15 cellular contexts compared by ENCODE assay signal in the genomic region with DNA sequence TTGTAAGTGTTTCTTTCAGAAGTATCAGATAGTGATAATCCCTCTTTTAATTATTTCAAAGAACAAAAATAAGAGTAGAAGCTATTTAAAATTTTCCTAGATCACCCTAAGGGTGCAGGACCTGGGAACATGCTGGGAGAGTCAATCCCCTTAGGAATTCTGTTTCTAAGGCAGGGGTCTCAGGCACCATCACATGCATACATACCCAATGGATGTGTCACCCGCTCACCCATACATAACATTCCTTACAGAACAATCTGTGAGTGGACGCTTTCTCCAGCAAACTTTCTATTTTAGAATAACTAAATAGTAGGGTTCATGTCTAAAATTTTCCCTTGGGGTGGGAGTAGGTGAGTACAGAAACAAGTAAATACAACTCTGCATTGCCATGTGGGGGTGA. TPM values are rescaled to one million over a fixed set of nuclear protein-coding genes. Genes with fewer than 3 reads are reported as not detected.
DNase-seq lines count a peak whose midpoint lies in the region; ATAC-seq lines count a peak whose summit lies in the region.
"Had no signal": no experiment of that assay in that cellular context is flagged by ENCODE, and none has a peak within 500 bp of the region (broad histone marks: within the 10 kb centered on the region; RNA-seq: fewer than 3 reads in every experiment).

No MANE protein-coding gene starts in this region.

- no peak overlapping the region for H2AFZ ChIP-seq in trophoblast cell (ENCODE audit: insufficient read depth, low read length, poor library complexity)

- H3K36me3 ChIP-seq in HUES6 (ENCODE audit: control insufficient read depth, insufficient read depth, low read length), result peaks cover 42% of the 10 kb centered on the region
- H3K36me3 ChIP-seq in trophoblast cell (ENCODE audit: control insufficient read depth in 1 of 2, insufficient read depth in 2 of 2, low read length in 2 of 2), result peaks cover 0 to 5% of the 10 kb centered on the region in 2 experiments
- peaks cover 4% of the 10 kb centered on the region for H3K36me3 ChIP-seq in MG63
- H3K36me3 ChIP-seq: SJSA1 had no signal

- no peak for ATAC-seq in GM21447 (IDR thresholded peaks at IDR 0.05; ENCODE audit: unreplicated experiment)

- no peak overlapping the region for H3K4me2 ChIP-seq in trophoblast cell (ENCODE audit: low read length)

- H3K4me3 ChIP-seq in HUES6 (ENCODE audit: low read depth, low read length) (no peak overlapping the region), trophoblast cell (ENCODE audit: low read depth, low read length) (no peak overlapping the region), MG63 (no peak overlapping the region)
- H3K4me3 ChIP-seq: SJSA1 had no signal

- DNase-seq in EL (peak; percentile 59), glomerular visceral epithelial cell (ENCODE audit: extremely low spot score) (peak; percentile 29), trophoblast cell (no peak), MG63 (no peak)
- no peak for DNase-seq in activated T-cell treated with anti-CD3 and anti-CD28 coated beads, Interleukin-2, amount 50 U/mL, for 48 hours
- DNase-seq: AML-193, COR-L47, GOT3, HFFc6, NCI-H1092 treated with DMSO at 0.1 percent for 48 hours, NCI-H226, NCI-H524 treated with DMSO at 0.1 percent for 48 hours had no signal

- H3K4ac ChIP-seq in trophoblast cell (ENCODE audit: low read depth, low read length), result no peak overlapping the region

- no peaks in the 10 kb centered on the region for H3K79me2 ChIP-seq in trophoblast cell (ENCODE audit: control insufficient read depth, insufficient read depth, low read length, poor library complexity)

- H3K79me1 ChIP-seq in trophoblast cell (ENCODE audit: low read length), result no peaks in the 10 kb centered on the region

- H3K9me3 ChIP-seq in HUES6 (ENCODE audit: control insufficient read depth, insufficient read depth, low read depth, low read length) (peaks cover 8% of the 10 kb centered on the region; the same call in 1 of the 2 replicates), trophoblast cell (ENCODE audit: insufficient read depth, low read depth, low read length) (no peaks in the 10 kb centered on the region), MG63 (no peaks in the 10 kb centered on the region)
- H3K9me3 ChIP-seq: SJSA1 had no signal

- H3K4me1 ChIP-seq in HUES6 (ENCODE audit: control insufficient read depth, insufficient read depth, low read length), result peaks cover 15% of the 10 kb centered on the region
- H3K4me1 ChIP-seq in trophoblast cell (ENCODE audit: control insufficient read depth in 1 of 2, insufficient read depth in 2 of 2, low read length in 2 of 2), result no peaks in the 10 kb centered on the region
- H3K4me1 ChIP-seq: SJSA1 had no signal

- H4K91ac ChIP-seq in trophoblast cell (ENCODE audit: low read depth, low read length), result no peak overlapping the region

- no CpG with 5 or more reads among the region's 2 CpGs for WGBS in trophoblast cell (ENCODE audit: extremely low coverage, insufficient coverage, insufficient read length)

- H3K9ac ChIP-seq in HUES6 (ENCODE audit: low read length) (no peak overlapping the region), trophoblast cell (ENCODE audit: low read length) (no peak overlapping the region)

- no peaks in the 10 kb centered on the region for H3K27me3 ChIP-seq in HUES6 (ENCODE audit: control insufficient read depth, insufficient read depth, low read length)
- H3K27me3 ChIP-seq in trophoblast cell (ENCODE audit: insufficient read depth, low read length), result no peaks in the 10 kb centered on the region
- H3K27me3 ChIP-seq in MG63, result no peaks in the 10 kb centered on the region
- H3K27me3 ChIP-seq: SJSA1 had no signal

- H2BK120ac ChIP-seq in trophoblast cell (ENCODE audit: insufficient read depth, low read length, poor library complexity), result no peak overlapping the region

- H4K12ac ChIP-seq in trophoblast cell (ENCODE audit: low read depth, low read length), result no peak overlapping the region

- H3K27ac ChIP-seq in HUES6 (ENCODE audit: low read depth, low read length), result peak overlapping the region; percentile 23; the same call in 1 of the 2 replicates
- H3K27ac ChIP-seq in trophoblast cell (ENCODE audit: low read depth, low read length), result peak overlapping the region; percentile 41
- H3K27ac ChIP-seq: SJSA1 had no signal

- H2AK5ac ChIP-seq in trophoblast cell (ENCODE audit: low read length), result no peak overlapping the region

- no peak overlapping the region for H2BK5ac ChIP-seq in trophoblast cell (ENCODE audit: low read depth, low read length, poor library complexity)

- H3K14ac ChIP-seq in trophoblast cell (ENCODE audit: low read length), result no peak overlapping the region

- no peak overlapping the region for H4K8ac ChIP-seq in trophoblast cell (ENCODE audit: low read depth, low read length)

- no peak overlapping the region for H3K18ac ChIP-seq in trophoblast cell (ENCODE audit: low read length)

- H3K23ac ChIP-seq in trophoblast cell (ENCODE audit: low read length), result no peak overlapping the region

- H2BK12ac ChIP-seq in trophoblast cell (ENCODE audit: low read length), result no peak overlapping the region

RNA-seq across cellular contexts. Expression of a gene that starts 8.4 kb away (rescaled TPM):
- 3.9 and 4.0 TPM in 2 replicates for polyA plus RNA-seq in trophoblast cell (2013)
- total RNA-seq in MG63 (2014; rRNA removed; shearing (Covaris generic); ENCODE audit: low replicate concordance), result 3.7 and 6.2 TPM in 2 replicates

Comparison
In these comparisons a context has a peak if more than half of its experiments do, and no peak if none do; other contexts are left out.
1. DNase-seq: peak in EL (single experiment) and glomerular visceral epithelial cell (single experiment); none in trophoblast cell (0 of 2), activated T-cell treated with anti-CD3 and anti-CD28 coated beads, Interleukin-2, amount 50 U/mL, for 48 hours (0 of 2) and MG63 (single experiment).